Comparison of ENCODE assay signal across 8 cellular contexts in the genomic region with DNA sequence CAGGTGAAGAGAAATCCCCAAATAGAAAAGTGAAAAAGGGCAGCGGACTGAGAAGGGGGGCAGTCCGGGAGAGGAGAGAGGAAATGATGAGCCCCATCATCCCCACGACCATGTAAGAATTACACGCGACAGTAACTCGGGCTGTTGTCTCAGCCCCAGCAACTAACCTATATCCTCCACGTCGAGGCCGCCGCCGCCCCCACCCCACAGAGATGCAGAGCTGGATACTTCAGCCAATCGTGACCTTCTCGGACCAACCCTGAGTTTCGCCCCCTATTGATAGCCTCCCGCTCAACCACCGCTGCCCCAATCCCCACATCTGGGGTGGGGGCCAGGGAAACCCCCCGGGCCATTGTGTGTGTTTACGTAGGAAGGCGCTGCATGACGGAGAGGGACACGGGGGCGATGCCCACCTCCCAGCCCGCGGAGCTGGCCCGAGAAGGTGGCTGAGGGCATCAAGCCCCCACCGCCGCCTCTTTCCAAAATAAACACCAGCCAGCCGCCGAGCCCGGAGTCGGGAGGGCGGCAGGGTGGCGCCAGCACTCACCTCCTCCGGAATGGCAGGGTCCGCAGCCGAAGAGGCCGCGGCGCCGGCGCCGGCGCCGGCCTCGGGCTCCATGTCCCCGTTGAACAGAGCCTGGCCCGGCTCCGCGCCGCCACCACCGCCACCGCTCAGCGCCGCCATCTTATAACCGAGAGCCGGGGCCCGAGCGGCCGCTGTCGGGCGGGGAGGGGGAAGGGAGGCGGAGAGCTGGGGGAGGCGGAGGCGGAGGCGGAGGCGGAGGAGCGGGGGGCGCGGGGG. TPM values are rescaled to one million over a fixed set of nuclear protein-coding genes. Genes with fewer than 3 reads are reported as not detected.
DNase-seq lines count a peak whose midpoint lies in the region; ATAC-seq, FAIRE-seq and TF ChIP-seq lines count a peak whose summit lies in the region.

No MANE protein-coding gene starts in this region.

- H2BK120ac ChIP-seq in trophoblast cell (ENCODE audit: insufficient read depth, low read length, poor library complexity): peak overlapping the region; percentile 89

- H3K4me2 ChIP-seq in SK-N-SH (peak overlapping the region; percentile 85), trophoblast cell (ENCODE audit: low read length) (peak overlapping the region; percentile 97)

- no peaks in the 10 kb centered on the region for H3K9me2 ChIP-seq in SK-N-SH

- in situ Hi-C loops in transverse colon (cut with MboI; ENCODE audit: low pct_ligation_motif_present in 1 of 4, low pct_unique_long_range_greater_than_20kb in 1 of 4, low sequenced_read_pairs in 3 of 4): loop anchor here in 2 of 4 donors (10.0 kb wide), 2 partner anchors 91 to 109 kb away; partner anchors contain the start of gene MRPS33 (in 1 of the 2)

- peaks cover 8% of the 10 kb centered on the region for H3K79me1 ChIP-seq in trophoblast cell (ENCODE audit: low read length)

- H3K4ac ChIP-seq in trophoblast cell (ENCODE audit: low read depth, low read length): peak overlapping the region; percentile 90

- H2BK12ac ChIP-seq in trophoblast cell (ENCODE audit: low read length): peak overlapping the region; percentile 67

- H3K18ac ChIP-seq in trophoblast cell (ENCODE audit: low read length): peak overlapping the region; percentile 90

- peak overlapping the region; percentile 89 for H4K8ac ChIP-seq in trophoblast cell (ENCODE audit: low read depth, low read length)

- H2AK5ac ChIP-seq in trophoblast cell (ENCODE audit: low read length): peak overlapping the region; percentile 13

- H2AFZ ChIP-seq in SK-N-SH (ENCODE audit: low read depth): peak overlapping the region; percentile 87
- H2AFZ ChIP-seq in trophoblast cell (ENCODE audit: insufficient read depth, low read length, poor library complexity): peak overlapping the region; percentile 98

- intact Hi-C loops in Right ventricle myocardium superior (cut with DNase I) (no loop called here), transverse colon (cut with DNase I; ENCODE audit: low total_unique reads) (no loop called here)

- no peak overlapping the region for H3K27ac Mint-ChIP-seq in activated naive CD8-positive, alpha-beta T cell treated with anti-CD3 and anti-CD28 coated beads for 36 hours

- no peaks in the 10 kb centered on the region for H3K27me3 Mint-ChIP-seq in activated naive CD8-positive, alpha-beta T cell treated with anti-CD3 and anti-CD28 coated beads for 36 hours

- peaks cover 4% of the 10 kb centered on the region for H3K9me3 Mint-ChIP-seq in activated naive CD8-positive, alpha-beta T cell treated with anti-CD3 and anti-CD28 coated beads for 36 hours

- peak; percentile 38 for FAIRE-seq in H54 (lab: Jason Lieb, UNC)

- peak overlapping the region; percentile 86 for H4K12ac ChIP-seq in trophoblast cell (ENCODE audit: low read depth, low read length)

- H3K9ac ChIP-seq in SK-N-SH (peak overlapping the region; percentile 97), trophoblast cell (ENCODE audit: low read length) (peak overlapping the region; percentile 95)

- H4K20me1 ChIP-seq in SK-N-SH (ENCODE audit: insufficient read depth): peaks cover 44% of the 10 kb centered on the region

- TF ChIP-seq CTCF in SK-N-SH (IDR thresholded peaks at IDR 0.05) (peak; percentile 72), transverse colon (IDR thresholded peaks at IDR 0.05) (peak; percentile 12 to 43 (median 28))

- H3K36me3 ChIP-seq in SK-N-SH (replicated peaks in 1 of 2; ENCODE audit: control insufficient read depth in 1 of 2, insufficient read depth in 2 of 2, low read length in 1 of 2) (no peaks in the 10 kb centered on the region), trophoblast cell (ENCODE audit: control insufficient read depth in 1 of 2, insufficient read depth in 2 of 2, low read length in 2 of 2) (no peaks in the 10 kb centered on the region), transverse colon (no peaks in the 10 kb centered on the region)

- no peak overlapping the region for H3K4me3 Mint-ChIP-seq in activated naive CD8-positive, alpha-beta T cell treated with anti-CD3 and anti-CD28 coated beads for 36 hours

- POLR2A ChIA-PET in SK-N-SH (lab: Yijun Ruan, JAX): interaction anchor here (1.0 to 2.1 kb wide), 3 partner anchors 68 to 113 kb away, joined by 3 to 10 read pairs (median 8); partner anchors contain the start of gene MRPS33

- H3K4me1 ChIP-seq in SK-N-SH (ENCODE audit: control insufficient read depth in 1 of 2, insufficient read depth in 2 of 2, low read depth in 1 of 2, low read length in 1 of 2) (peaks cover 11 to 32% of the 10 kb centered on the region in 2 experiments; a peak in 3 of 4 replicates), trophoblast cell (ENCODE audit: control insufficient read depth in 1 of 2, insufficient read depth in 2 of 2, low read length in 2 of 2) (peaks cover 2 to 8% of the 10 kb centered on the region in 2 experiments), transverse colon (peaks cover 8 to 38% (median 15%) of the 10 kb centered on the region in 4 donors)

- 0 out of 2 replicates have a peak, but pooled peaks have one; percentile 9 for TF ChIP-seq POLR2A in H54 (IDR thresholded peaks at IDR 0.05; ENCODE audit: low read depth, low read length)
- no peak for TF ChIP-seq POLR2A in transverse colon (IDR thresholded peaks at IDR 0.05)

- H3K27me3 ChIP-seq in SK-N-SH (ENCODE audit: insufficient read depth) (no peaks in the 10 kb centered on the region), trophoblast cell (ENCODE audit: insufficient read depth, low read length) (no peaks in the 10 kb centered on the region), transverse colon (no peaks in the 10 kb centered on the region)

- H4K91ac ChIP-seq in trophoblast cell (ENCODE audit: low read depth, low read length): peak overlapping the region; percentile 94

- 1% methylated on average over 38 of the region's 69 CpGs for WGBS in SK-N-SH (ENCODE audit: low lambda C conversion rate)
- WGBS in trophoblast cell (ENCODE audit: extremely low coverage, insufficient coverage, insufficient read length): no CpG with 5 or more reads among the region's 69 CpGs
- 0 to 1% methylated on average over 6 to 22 of the region's 69 CpGs for WGBS in transverse colon (ENCODE audit: low coverage in 1 of 2), 2 donors

- peak overlapping the region; percentile 86 for H3K14ac ChIP-seq in trophoblast cell (ENCODE audit: low read length)

- H3K79me2 ChIP-seq in SK-N-SH (ENCODE audit: insufficient read depth) (peaks cover 53% of the 10 kb centered on the region), trophoblast cell (ENCODE audit: control insufficient read depth, insufficient read depth, low read length, poor library complexity) (peaks cover 5% of the 10 kb centered on the region)

- CTCF ChIA-PET in SK-N-SH (lab: Yijun Ruan, JAX): interaction anchor here (0.5 to 2.6 kb wide), 21 partner anchors 8 to 814 kb away, joined by 3 to 15 read pairs (median 4); partner anchors contain the start of genes MRPS33, NDUFB2 and SSBP1

- H3K9me3 ChIP-seq in SK-N-SH: no peaks in the 10 kb centered on the region
- no peaks in the 10 kb centered on the region for H3K9me3 ChIP-seq in trophoblast cell (ENCODE audit: insufficient read depth, low read depth, low read length)
- no peaks in the 10 kb centered on the region for H3K9me3 ChIP-seq in transverse colon

- peak; percentile 40 for TF ChIP-seq RAD21 in SK-N-SH (IDR thresholded peaks at IDR 0.05; ENCODE audit: low read length)

- H2BK5ac ChIP-seq in trophoblast cell (ENCODE audit: low read depth, low read length, poor library complexity): peak overlapping the region; percentile 93

- H3F3A ChIP-seq in SK-N-SH (replicated peaks; ENCODE audit: insufficient read depth): peaks cover 7% of the 10 kb centered on the region

- H3K4me3 ChIP-seq in SK-N-SH (ENCODE audit: low read depth in 2 of 2, low read length in 1 of 2): peak overlapping the region; percentile 98 to 100
- peak overlapping the region; percentile 81 for H3K4me3 ChIP-seq in trophoblast cell (ENCODE audit: low read depth, low read length)
- peak overlapping the region; percentile 61 to 100 (median 98) for H3K4me3 ChIP-seq in transverse colon

- no peak overlapping the region for H3K23ac ChIP-seq in trophoblast cell (ENCODE audit: low read length)

- peaks cover 4% of the 10 kb centered on the region for H3K36me3 Mint-ChIP-seq in activated naive CD8-positive, alpha-beta T cell treated with anti-CD3 and anti-CD28 coated beads for 36 hours

- peak; percentile 81 for DNase-seq in GM03348 (ENCODE audit: low spot score)
- DNase-seq in H54 (ENCODE audit: insufficient read length, low spot score): peak; percentile 44
- peak; percentile 77 for DNase-seq in LoVo (ENCODE audit: low spot score)
- DNase-seq in SK-N-SH: peak; percentile 94
- peak; percentile 66 for DNase-seq in activated naive CD8-positive, alpha-beta T cell treated with anti-CD3 and anti-CD28 coated beads for 36 hours
- peak; percentile 89 for DNase-seq in Right ventricle myocardium superior
- DNase-seq in trophoblast cell: peak; percentile 51 to 61
- peak; percentile 79 for DNase-seq in transverse colon

- H3K27ac ChIP-seq in SK-N-SH (ENCODE audit: low read depth in 2 of 2, low read length in 1 of 2) (peak overlapping the region; percentile 92 to 97), trophoblast cell (ENCODE audit: low read depth, low read length) (peak overlapping the region; percentile 90), transverse colon (peak overlapping the region; percentile 94 to 100 (median 98))

- TF ChIP-seq EP300 in SK-N-SH (IDR thresholded peaks at IDR 0.05; ENCODE audit: borderline replicate concordance in 1 of 2, low read depth in 1 of 2, low read length in 1 of 2) (no peak), transverse colon (IDR thresholded peaks at IDR 0.05; ENCODE audit: low read depth) (no peak)

- peaks cover 19% of the 10 kb centered on the region for H3K4me1 Mint-ChIP-seq in activated naive CD8-positive, alpha-beta T cell treated with anti-CD3 and anti-CD28 coated beads for 36 hours

- peak; percentile 89 for ATAC-seq in Right ventricle myocardium superior (ENCODE audit: poor library complexity)

TF ChIP-seq in SK-N-SH, 30 proteins besides CTCF, POLR2A, EP300 and RAD21 (continues in another document):
- TF ChIP-seq TAF1 (IDR thresholded peaks at IDR 0.05; ENCODE audit: borderline replicate concordance, low read depth, low read length): peak; percentile 66; the same call in 1 of the 2 replicates

RNA-seq across cellular contexts. Expression of gene BRAF, which starts 0.5 kb away (rescaled TPM):
- polyA plus RNA-seq in SK-N-SH (2012; rRNA removed): 5.2 and 6.7 TPM in 2 replicates
- 6.2 and 6.6 TPM in 2 replicates for polyA plus RNA-seq in SK-N-SH (2012; cell fraction: cytosol; rRNA removed)
- 7.1 and 13.7 TPM in 2 replicates for polyA plus RNA-seq in SK-N-SH (2012; cell fraction: nucleus; rRNA removed)
- 10 to 100 TPM; 26.6 to 27.0 TPM for total RNA-seq in activated naive CD8-positive, alpha-beta T cell treated with anti-CD3 and anti-CD28 coated beads for 36 hours
- total RNA-seq in Right ventricle myocardium superior: 16.6 TPM
- polyA plus RNA-seq in trophoblast cell (2013): 21.6 and 21.9 TPM in 2 replicates
- total RNA-seq in transverse colon: 10 to 100 TPM; 20.9 to 51.8 (median 34.8) TPM

Comparison
In these comparisons a context has a peak if more than half of its experiments do, and no peak if none do; other contexts are left out.
1. Peak in every context shown above with its lines: DNase-seq, ATAC-seq, H3K4me3 ChIP-seq and H3K27ac ChIP-seq.
2. DNase-seq: peak in every context shown above with its lines; median percentile 94 in SK-N-SH; 89 in Right ventricle myocardium superior; 81 in GM03348; 79 in transverse colon; 77 in LoVo; 66 in activated naive CD8-positive, alpha-beta T cell treated with anti-CD3 and anti-CD28 coated beads for 36 hours; 56 in trophoblast cell; 44 in H54.